Comparison of ENCODE assay signal across 8 cellular contexts in the genomic region with DNA sequence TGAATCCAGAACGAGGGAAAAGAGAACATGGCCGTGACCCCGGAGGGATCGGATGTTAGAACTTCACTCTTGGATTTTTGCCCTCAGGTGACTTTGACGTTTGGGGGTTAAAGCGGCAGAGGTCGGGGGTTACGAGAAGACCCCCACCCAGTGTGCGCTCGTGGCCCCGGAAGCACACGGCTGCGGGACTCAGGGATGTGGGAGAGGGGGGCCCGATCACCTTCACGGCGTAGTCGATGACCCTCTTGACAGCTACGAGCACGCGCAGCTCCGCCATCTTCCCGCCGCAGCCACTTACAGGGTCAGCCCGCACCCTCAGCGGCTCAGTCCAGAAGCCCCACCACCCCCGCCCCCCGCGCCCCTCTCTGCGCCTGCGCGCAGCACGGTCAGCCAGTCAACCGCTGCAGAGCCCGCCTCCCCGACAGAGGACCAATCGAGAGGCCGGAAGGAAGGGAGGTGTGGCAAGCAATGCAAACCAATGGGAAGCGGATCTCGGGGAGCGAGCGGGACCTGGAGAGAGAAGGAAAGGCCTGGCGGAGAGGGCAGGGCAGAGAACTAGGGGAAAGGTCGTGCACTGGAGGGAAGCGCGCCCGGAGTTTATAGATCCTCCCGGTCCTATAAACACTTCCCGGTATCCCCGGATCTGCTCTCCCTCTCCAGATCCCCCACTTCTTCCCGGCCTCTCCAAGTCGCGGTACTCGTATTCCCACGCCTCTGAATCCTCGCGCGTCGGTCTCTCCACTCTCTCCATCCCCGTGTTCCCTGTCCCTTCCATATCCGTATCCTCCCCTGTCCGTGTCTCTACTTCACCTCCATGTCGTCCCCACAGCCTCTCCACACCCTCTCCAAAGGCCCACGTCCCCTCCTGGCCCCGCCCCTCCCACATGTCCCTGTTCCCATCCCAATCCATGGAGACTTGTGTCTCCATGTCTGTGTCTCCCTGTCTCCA.
A peak's percentile ranks its signal among the peaks of the same experiment; 100 is the strongest.
DNase-seq lines count a peak whose midpoint lies in the region; ATAC-seq and TF ChIP-seq lines count a peak whose summit lies in the region.

Gene ETFB (minus strand): TSS at position 339 of the 949 bp plus-strand sequence. CDS start 62 bp downstream, at position 277.

- H3K4me3 ChIP-seq in coronary artery: peak within 1 kb of the TSS; percentile 84

- ATAC-seq in GM18505 (IDR thresholded peaks at IDR 0.05; ENCODE audit: unreplicated experiment) (no peak), HG03060 (IDR thresholded peaks at IDR 0.05; ENCODE audit: low read depth, unreplicated experiment) (peak; percentile 32)

- TF ChIP-seq CTCF in coronary artery (IDR thresholded peaks at IDR 0.05): no peak

- TF ChIP-seq POLR2A in GM18505 (IDR thresholded peaks at IDR 0.05; ENCODE audit: borderline replicate concordance, extremely low read depth, insufficient read depth, insufficient read length): peak; percentile 78

- DNase-seq in NCI-H748 treated with DMSO at 0.1 percent for 48 hours (lab: John Stamatoyannopoulos, UW): peak; percentile 89
- peak; percentile 90 for DNase-seq in activated CD4-positive, alpha-beta T cell treated with anti-CD3 and anti-CD28 coated beads, Interleukin-2, amount 50 U/mL, for 1 hour
- peak; percentile 100 for DNase-seq in coronary artery (ENCODE audit: low spot score)
- peak; percentile 100 for DNase-seq in left kidney (ENCODE audit: low read depth, low spot score)
- peak; percentile 85 to 88 for DNase-seq in stimulated activated CD4-positive, alpha-beta T cell treated with anti-CD3 and anti-CD28 coated beads, Interleukin-1b, Interleukin-23, amount 100 ng/mL, for 4 hours (ENCODE audit: low read depth in 2 of 2)
- DNase-seq in NCI-H510A (lab: John Stamatoyannopoulos, UW): no peak

- peak within 1 kb of the TSS; percentile 95 to 100 for H3K27ac ChIP-seq in coronary artery
